In genomic region chr9:127163409-127163808, GRCh38 we compare ENCODE assay signal across 10 cellular contexts. TPM values are rescaled to one million over a fixed set of nuclear protein-coding genes. Genes with fewer than 3 reads are reported as not detected.
DNase-seq lines count a peak whose midpoint lies in the region; ATAC-seq and TF ChIP-seq lines count a peak whose summit lies in the region.
"Had no signal": no experiment of that assay in that cellular context is flagged by ENCODE, and none has a peak within 500 bp of the region (broad histone marks: within the 10 kb centered on the region; RNA-seq: fewer than 3 reads in every experiment).

No MANE protein-coding gene starts in this region.

- no peak overlapping the region for H3K27ac ChIP-seq in CD4-positive, CD25-positive, alpha-beta regulatory T cell (ENCODE audit: insufficient read depth, low read length, poor library complexity, severe bottlenecking)
- H3K27ac ChIP-seq: lower lobe of right lung had no signal

- no peaks in the 10 kb centered on the region for H3K27me3 Mint-ChIP-seq in CD4-positive, CD25-positive, alpha-beta regulatory T cell
- H3K27me3 Mint-ChIP-seq in activated B cell treated with CpG ODN at 0.5 μM for 24 hours, result no peaks in the 10 kb centered on the region

- H3K4me1 Mint-ChIP-seq in CD4-positive, CD25-positive, alpha-beta regulatory T cell, result peaks cover 0 to 24% (median 16%) of the 10 kb centered on the region in 4 donors
- peaks cover 51% of the 10 kb centered on the region for H3K4me1 Mint-ChIP-seq in activated B cell treated with CpG ODN at 0.5 μM for 24 hours

- intact Hi-C loops in activated B cell treated with CpG ODN at 0.5 μM for 24 hours (cut with micrococcal nuclease), result no loop called here

- H3K27ac Mint-ChIP-seq in CD4-positive, CD25-positive, alpha-beta regulatory T cell, result peak overlapping the region in 2 of 3 donors; percentile 22 to 81
- peak overlapping the region; percentile 42 for H3K27ac Mint-ChIP-seq in activated B cell treated with CpG ODN at 0.5 μM for 24 hours

- CTCF ChIA-PET in activated B cell treated with CpG ODN at 0.5 μM for 24 hours (lab: Charles Lee), result interaction anchor here (0.6 to 1.4 kb wide), 2 partner anchors 12 to 37 kb away, joined by 3 read pairs; no protein-coding TSS in a partner anchor

- H3K36me3 Mint-ChIP-seq in CD4-positive, CD25-positive, alpha-beta regulatory T cell, result peaks cover 13% of the 10 kb centered on the region
- no peaks in the 10 kb centered on the region for H3K36me3 Mint-ChIP-seq in activated B cell treated with CpG ODN at 0.5 μM for 24 hours (ENCODE audit: low read depth)

- no peak overlapping the region for H3K4me3 Mint-ChIP-seq in CD4-positive, CD25-positive, alpha-beta regulatory T cell
- no peak overlapping the region for H3K4me3 Mint-ChIP-seq in activated B cell treated with CpG ODN at 0.5 μM for 24 hours

- H3K4me1 ChIP-seq in CD4-positive, CD25-positive, alpha-beta regulatory T cell (ENCODE audit: control insufficient read depth, insufficient read depth, low read length, poor library complexity, severe bottlenecking), result peaks cover 7% of the 10 kb centered on the region

- no peaks in the 10 kb centered on the region for H3K9me3 Mint-ChIP-seq in CD4-positive, CD25-positive, alpha-beta regulatory T cell
- no peaks in the 10 kb centered on the region for H3K9me3 Mint-ChIP-seq in activated B cell treated with CpG ODN at 0.5 μM for 24 hours

- no peak for TF ChIP-seq CTCF in activated B cell treated with CpG ODN at 0.5 μM for 24 hours (IDR thresholded peaks at IDR 0.05)

- POLR2A ChIA-PET in activated B cell treated with CpG ODN at 0.5 μM for 24 hours (lab: Charles Lee), result no interaction called here

- H3K36me3 ChIP-seq in CD4-positive, CD25-positive, alpha-beta regulatory T cell (ENCODE audit: control insufficient read depth, insufficient read depth, low read length), result no peaks in the 10 kb centered on the region

- peak; percentile 46 to 48 for ATAC-seq in CD4-positive, CD25-positive, alpha-beta regulatory T cell (ENCODE audit: low read depth in 2 of 2)
- ATAC-seq in activated B cell treated with CpG ODN at 0.5 μM for 24 hours (ENCODE audit: low read depth), result no peak
- ATAC-seq in GM21717 (IDR thresholded peaks at IDR 0.05; ENCODE audit: unreplicated experiment), result no peak
- ATAC-seq: Panc1 had no signal

- H3K4me3 ChIP-seq in CD4-positive, CD25-positive, alpha-beta regulatory T cell (ENCODE audit: low read depth, low read length), result no peak overlapping the region
- H3K4me3 ChIP-seq: lower lobe of right lung had no signal

- no peaks in the 10 kb centered on the region for H3K9me3 ChIP-seq in CD4-positive, CD25-positive, alpha-beta regulatory T cell (ENCODE audit: control insufficient read depth in 2 of 2, low read length in 2 of 2)
- H3K9me3 ChIP-seq: lower lobe of right lung had no signal

- H3K27me3 ChIP-seq in CD4-positive, CD25-positive, alpha-beta regulatory T cell (ENCODE audit: control insufficient read depth, insufficient read depth, low read length), result no peaks in the 10 kb centered on the region

- peak in 1 of 3 donors; percentile 43 for DNase-seq in CD4-positive, CD25-positive, alpha-beta regulatory T cell
- DNase-seq in HT1080 (ENCODE audit: low read depth) (peak; percentile 91), activated B cell treated with CpG ODN at 0.5 μM for 24 hours (no peak), hepatic stellate cell (ENCODE audit: low spot score) (peak; percentile 59), DMS 273 treated with DMSO at 0.1 percent for 48 hours (lab: John Stamatoyannopoulos, UW) (no peak), NCI-H748 (lab: John Stamatoyannopoulos, UW; ENCODE audit: unreplicated experiment) (no peak), LoVo (ENCODE audit: low spot score) (no peak)
- DNase-seq: lower lobe of right lung had no signal

RNA-seq across cellular contexts. Expression of gene ANGPTL2, which starts 41.0 kb away (rescaled TPM):
- total RNA-seq in CD4-positive, CD25-positive, alpha-beta regulatory T cell, result not detected
- not detected for polyA plus RNA-seq in CD4-positive, CD25-positive, alpha-beta regulatory T cell
- total RNA-seq in HT1080 (2014; rRNA removed; shearing (Covaris generic)), result 5.0 and 5.2 TPM in 2 replicates
- 0.16 and 0.37 TPM in 2 replicates for polyA plus RNA-seq in HT1080 (2015; cell fraction: cytosol; rRNA removed)
- polyA plus RNA-seq in HT1080 (2015; cell fraction: nucleus; rRNA removed), result 0.36 and 0.94 TPM in 2 replicates
- not detected in 2 replicates for total RNA-seq in activated B cell treated with CpG ODN at 0.5 μM for 24 hours

Comparison
In these comparisons a context has a peak if more than half of its experiments do, and no peak if none do; other contexts are left out.
1. ATAC-seq: peak in CD4-positive, CD25-positive, alpha-beta regulatory T cell (2 of 2); none in activated B cell treated with CpG ODN at 0.5 μM for 24 hours (single experiment) and GM21717 (single experiment).
2. DNase-seq: peak in HT1080 (single experiment) and hepatic stellate cell (single experiment); none in activated B cell treated with CpG ODN at 0.5 μM for 24 hours (single experiment), DMS 273 treated with DMSO at 0.1 percent for 48 hours (single experiment), NCI-H748 (single experiment) and LoVo (single experiment).